In the genomic region with DNA sequence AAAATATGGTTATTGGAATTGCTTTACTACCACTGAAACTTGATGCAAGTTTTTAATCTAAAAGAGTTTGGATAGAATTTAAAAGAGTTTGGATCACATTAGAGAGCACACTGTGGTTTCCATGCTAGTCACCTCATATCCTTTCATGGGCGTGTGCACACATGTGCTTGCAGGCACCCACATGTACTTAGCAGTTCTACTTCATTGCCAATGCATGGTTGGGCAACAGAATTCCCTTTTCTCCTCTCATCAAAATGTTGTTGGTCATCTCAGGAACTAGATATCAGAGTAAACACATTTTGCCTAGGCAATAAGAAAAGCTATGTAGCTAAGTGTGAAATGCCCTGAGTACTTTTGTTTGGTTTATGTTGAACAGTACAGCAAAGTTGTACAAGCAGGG, we compare ENCODE assay signal across 1 cellular context.
TF ChIP-seq lines count a peak whose summit lies in the region.

No MANE protein-coding gene starts in this region.

TF ChIP-seq in A549, 52 proteins besides CTCF, POLR2A, EP300 and RAD21 (continued from another document):
- TF ChIP-seq ZFP36 (IDR thresholded peaks at IDR 0.05; ENCODE audit: borderline replicate concordance, partially characterized antibody) (no peak), MYC (IDR thresholded peaks at IDR 0.05; ENCODE audit: borderline replicate concordance, low read length) (no peak), HDAC2 (IDR thresholded peaks at IDR 0.05) (no peak)
